ENCODE assay signal across 22 cellular contexts in genomic region chr12:109766251-109766778, GRCh38. TPM values are rescaled to one million over a fixed set of nuclear protein-coding genes. Genes with fewer than 3 reads are reported as not detected.
DNase-seq lines count a peak whose midpoint lies in the region; TF ChIP-seq lines count a peak whose summit lies in the region.
"Had no signal": no experiment of that assay in that cellular context is flagged by ENCODE, and none has a peak within 500 bp of the region (broad histone marks: within the 10 kb centered on the region; RNA-seq: fewer than 3 reads in every experiment).

No MANE protein-coding gene starts in this region.

- peak; percentile 1 for DNase-seq in activated CD4-positive, alpha-beta memory T cell treated with anti-CD3 and anti-CD28 coated beads for 36 hours
- no peak for DNase-seq in activated CD4-positive, alpha-beta memory T cell treated with anti-CD3 and anti-CD28 coated beads, Interleukin-2, amount 10 ng/mL, durations not matched to agents 7 days and 5 days
- DNase-seq in Peyer's patch: peak in 2 of 3 donors; percentile 24 to 42
- DNase-seq in islet precursor cell: peak; percentile 47
- DNase-seq in sigmoid colon: peak; percentile 53
- no peak for DNase-seq in T-helper 1 cell
- no peak for DNase-seq in occipital lobe (lab: John Stamatoyannopoulos, UW)
- no peak for DNase-seq in NCI-H1417 (lab: John Stamatoyannopoulos, UW)
- DNase-seq: activated CD4-positive, alpha-beta T cell treated with anti-CD3 and anti-CD28 coated beads for 48 hours; AML-193; CD8-positive, alpha-beta memory T cell; DMS153; foreskin melanocyte; KG1; MM.1S; NCI-H1694; nephron progenitor cell; RPMI8226 had no signal

- H3K4me3 Mint-ChIP-seq in activated CD4-positive, alpha-beta memory T cell treated with anti-CD3 and anti-CD28 coated beads for 36 hours: no peak overlapping the region
- no peak overlapping the region for H3K4me3 Mint-ChIP-seq in activated CD4-positive, alpha-beta memory T cell treated with anti-CD3 and anti-CD28 coated beads, Interleukin-2, amount 10 ng/mL, durations not matched to agents 7 days and 5 days
- H3K4me3 Mint-ChIP-seq: CD8-positive, alpha-beta memory T cell; GM23338; nephron progenitor cell; T-helper 17 cell had no signal

- TF ChIP-seq EP300 in sigmoid colon (IDR thresholded peaks at IDR 0.05): no peak

- peaks cover 4% of the 10 kb centered on the region for H3K4me1 Mint-ChIP-seq in activated CD4-positive, alpha-beta memory T cell treated with anti-CD3 and anti-CD28 coated beads for 36 hours (ENCODE audit: low read depth)
- H3K4me1 Mint-ChIP-seq in activated CD4-positive, alpha-beta memory T cell treated with anti-CD3 and anti-CD28 coated beads, Interleukin-2, amount 10 ng/mL, durations not matched to agents 7 days and 5 days: peaks cover 12% of the 10 kb centered on the region
- H3K4me1 Mint-ChIP-seq: CD8-positive, alpha-beta memory T cell had no signal

- no peaks in the 10 kb centered on the region for H3K36me3 ChIP-seq in Peyer's patch
- H3K36me3 ChIP-seq in sigmoid colon: no peaks in the 10 kb centered on the region

- TF ChIP-seq POLR2A in Peyer's patch (IDR thresholded peaks at IDR 0.05) (no peak), sigmoid colon (IDR thresholded peaks at IDR 0.05) (no peak)

- intact Hi-C loops in activated CD4-positive, alpha-beta memory T cell treated with anti-CD3 and anti-CD28 coated beads for 36 hours (cut with micrococcal nuclease): no loop called here
- intact Hi-C loops in sigmoid colon (cut with DNase I): no loop called here

- H3K36me3 Mint-ChIP-seq in activated CD4-positive, alpha-beta memory T cell treated with anti-CD3 and anti-CD28 coated beads for 36 hours: no peaks in the 10 kb centered on the region
- no peaks in the 10 kb centered on the region for H3K36me3 Mint-ChIP-seq in activated CD4-positive, alpha-beta memory T cell treated with anti-CD3 and anti-CD28 coated beads, Interleukin-2, amount 10 ng/mL, durations not matched to agents 7 days and 5 days (ENCODE audit: low read depth)
- H3K36me3 Mint-ChIP-seq: CD8-positive, alpha-beta memory T cell had no signal

- 90 to 93% methylated on average over 12 of the region's 12 CpGs for WGBS in sigmoid colon, 2 donors

- peaks cover 4% of the 10 kb centered on the region for H3K9me3 Mint-ChIP-seq in activated CD4-positive, alpha-beta memory T cell treated with anti-CD3 and anti-CD28 coated beads for 36 hours
- H3K9me3 Mint-ChIP-seq in activated CD4-positive, alpha-beta memory T cell treated with anti-CD3 and anti-CD28 coated beads, Interleukin-2, amount 10 ng/mL, durations not matched to agents 7 days and 5 days: peaks cover 6% of the 10 kb centered on the region
- H3K9me3 Mint-ChIP-seq: CD8-positive, alpha-beta memory T cell; GM23338; nephron progenitor cell had no signal

- H3K27me3 ChIP-seq in Peyer's patch (no peaks in the 10 kb centered on the region), sigmoid colon (no peaks in the 10 kb centered on the region)
- H3K27me3 ChIP-seq: esophagus muscularis mucosa had no signal

- no peaks in the 10 kb centered on the region for H3K27me3 Mint-ChIP-seq in activated CD4-positive, alpha-beta memory T cell treated with anti-CD3 and anti-CD28 coated beads for 36 hours
- H3K27me3 Mint-ChIP-seq in activated CD4-positive, alpha-beta memory T cell treated with anti-CD3 and anti-CD28 coated beads, Interleukin-2, amount 10 ng/mL, durations not matched to agents 7 days and 5 days: peaks cover 6% of the 10 kb centered on the region
- H3K27me3 Mint-ChIP-seq: T-helper 17 cell had no signal

- no peak overlapping the region for H3K27ac Mint-ChIP-seq in activated CD4-positive, alpha-beta memory T cell treated with anti-CD3 and anti-CD28 coated beads for 36 hours
- no peak overlapping the region for H3K27ac Mint-ChIP-seq in activated CD4-positive, alpha-beta memory T cell treated with anti-CD3 and anti-CD28 coated beads, Interleukin-2, amount 10 ng/mL, durations not matched to agents 7 days and 5 days
- H3K27ac Mint-ChIP-seq: CD8-positive, alpha-beta memory T cell; GM23338; nephron progenitor cell; T-helper 17 cell had no signal

- POLR2A ChIA-PET in activated CD4-positive, alpha-beta memory T cell treated with anti-CD3 and anti-CD28 coated beads for 36 hours (lab: Charles Lee): no interaction called here
- POLR2A ChIA-PET in activated CD4-positive, alpha-beta memory T cell treated with anti-CD3 and anti-CD28 coated beads, Interleukin-2, amount 10 ng/mL, durations not matched to agents 7 days and 5 days (lab: Charles Lee): no interaction called here

- no peaks in the 10 kb centered on the region for H3K9me3 ChIP-seq in Peyer's patch
- H3K9me3 ChIP-seq in sigmoid colon: no peaks in the 10 kb centered on the region
- H3K9me3 ChIP-seq: psoas muscle had no signal

- H3K4me3 ChIP-seq in Peyer's patch: no peak overlapping the region
- H3K4me3 ChIP-seq in sigmoid colon: no peak overlapping the region
- H3K4me3 ChIP-seq: esophagus muscularis mucosa, GM23338, psoas muscle had no signal

- no peak overlapping the region for H3K27ac ChIP-seq in Peyer's patch
- no peak overlapping the region for H3K27ac ChIP-seq in sigmoid colon
- H3K27ac ChIP-seq: esophagus muscularis mucosa, psoas muscle had no signal

- TF ChIP-seq CTCF in Peyer's patch (IDR thresholded peaks at IDR 0.05) (no peak), sigmoid colon (IDR thresholded peaks at IDR 0.05) (no peak)

- H3K4me1 ChIP-seq in Peyer's patch (no peaks in the 10 kb centered on the region), sigmoid colon (peaks cover 0 to 5% (median 0%) of the 10 kb centered on the region in 4 donors)
- H3K4me1 ChIP-seq: esophagus muscularis mucosa, psoas muscle had no signal

- CTCF ChIA-PET in activated CD4-positive, alpha-beta memory T cell treated with anti-CD3 and anti-CD28 coated beads for 36 hours (lab: Charles Lee): no interaction called here
- CTCF ChIA-PET in activated CD4-positive, alpha-beta memory T cell treated with anti-CD3 and anti-CD28 coated beads, Interleukin-2, amount 10 ng/mL, durations not matched to agents 7 days and 5 days (lab: Charles Lee): no interaction called here

RNA-seq across cellular contexts. Expression of gene FAM222A, which starts 52.7 kb away (rescaled TPM):
- total RNA-seq in activated CD4-positive, alpha-beta memory T cell treated with anti-CD3 and anti-CD28 coated beads for 36 hours: under 1 TPM; 0.29 to 0.55 TPM
- under 1 TPM; 0.28 to 0.43 TPM for total RNA-seq in activated CD4-positive, alpha-beta memory T cell treated with anti-CD3 and anti-CD28 coated beads, Interleukin-2, amount 10 ng/mL, durations not matched to agents 7 days and 5 days
- total RNA-seq in Peyer's patch (10 to 100 TPM in 1 of 4 donors, 1 to 10 TPM in 3; 3.9 to 26.1 (median 7.0) TPM), sigmoid colon (1 to 10 TPM; 1.1 to 3.3 (median 1.7) TPM), occipital lobe (2.5 TPM)
- polyA plus RNA-seq in sigmoid colon: 1 to 10 TPM; 1.2 to 2.2 (median 2.1) TPM

Comparison
In these comparisons a context has a peak if more than half of its experiments do, and no peak if none do; other contexts are left out.
1. DNase-seq: peak in activated CD4-positive, alpha-beta memory T cell treated with anti-CD3 and anti-CD28 coated beads for 36 hours (single experiment), Peyer's patch (2 of 3), islet precursor cell (single experiment) and sigmoid colon (single experiment); none in activated CD4-positive, alpha-beta memory T cell treated with anti-CD3 and anti-CD28 coated beads, Interleukin-2, amount 10 ng/mL, durations not matched to agents 7 days and 5 days (single experiment), T-helper 1 cell (0 of 5), occipital lobe (single experiment) and NCI-H1417 (0 of 3).